9 cellular contexts compared by ENCODE assay signal in the genomic region with DNA sequence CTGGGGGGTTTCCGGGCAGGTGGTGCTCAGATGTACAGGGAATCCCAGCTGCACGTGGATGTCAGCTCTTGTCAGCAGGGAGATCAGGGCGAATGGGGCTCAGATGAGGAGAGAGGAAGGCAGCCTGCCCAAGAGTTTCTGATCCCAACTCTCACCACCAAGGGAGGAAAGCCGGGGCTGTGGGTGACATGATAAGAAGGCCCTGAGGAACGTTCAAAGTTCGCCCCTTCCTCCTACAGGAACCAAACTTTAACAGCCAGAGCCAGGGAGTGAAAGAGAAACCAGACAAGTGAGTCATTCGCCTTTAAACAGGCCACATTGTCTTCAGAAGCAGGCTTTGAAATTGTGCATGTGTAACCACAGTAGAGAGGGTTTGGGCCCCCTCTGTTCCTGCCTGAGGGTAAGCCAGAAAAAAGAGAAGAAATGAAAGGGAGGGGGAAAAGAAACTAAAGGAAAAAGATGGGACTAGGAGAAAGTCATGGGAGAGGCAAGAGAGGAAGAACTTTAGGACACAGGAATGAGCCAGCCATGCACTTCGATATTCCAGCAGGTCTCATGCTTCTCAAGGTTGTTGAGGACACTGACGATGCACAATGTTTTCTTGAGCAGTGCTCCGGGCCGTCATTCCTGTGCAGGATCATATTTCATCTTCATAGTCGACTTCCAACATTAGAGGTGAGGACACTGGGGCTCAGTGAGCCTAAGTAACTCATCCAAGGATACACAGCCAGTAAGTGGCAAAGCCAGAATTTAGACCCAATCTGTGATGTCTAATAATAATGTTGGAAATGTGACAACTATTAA.
DNase-seq lines count a peak whose midpoint lies in the region; ATAC-seq, FAIRE-seq and TF ChIP-seq lines count a peak whose summit lies in the region.
"Had no signal": no experiment of that assay in that cellular context is flagged by ENCODE, and none has a peak within 500 bp of the region (broad histone marks: within the 10 kb centered on the region; RNA-seq: fewer than 3 reads in every experiment).

No MANE protein-coding gene starts in this region.

- no peak overlapping the region for H3K9ac ChIP-seq in kidney (ENCODE audit: low read length in 2 of 2)

- DNase-seq in activated CD4-positive, alpha-beta T cell treated with anti-CD3 and anti-CD28 coated beads, Interleukin-2, amount 10 ng/mL, durations not matched to agents 7 days and 5 days: no peak
- no peak for DNase-seq in activated CD4-positive, alpha-beta T cell treated with anti-CD3 and anti-CD28 coated beads for 4 hours
- DNase-seq in SIG-M5 (lab: John Stamatoyannopoulos, UW): peak; percentile 11
- DNase-seq in kidney epithelial cell (ENCODE audit: low read depth): peak; percentile 50
- DNase-seq in effector memory CD8-positive, alpha-beta T cell: no peak
- no peak for DNase-seq in dorsolateral prefrontal cortex
- DNase-seq in kidney: no peak

- peaks cover 5% of the 10 kb centered on the region for H3K9me3 Mint-ChIP-seq in activated CD4-positive, alpha-beta T cell treated with anti-CD3 and anti-CD28 coated beads, Interleukin-2, amount 10 ng/mL, durations not matched to agents 7 days and 5 days
- H3K9me3 Mint-ChIP-seq in effector memory CD8-positive, alpha-beta T cell: peaks cover 1 to 12% of the 10 kb centered on the region in 2 donors

- POLR2A ChIA-PET in activated CD4-positive, alpha-beta T cell treated with anti-CD3 and anti-CD28 coated beads, Interleukin-2, amount 10 ng/mL, durations not matched to agents 7 days and 5 days (lab: Charles Lee): no interaction called here

- peaks cover 13% of the 10 kb centered on the region for H3K4me1 Mint-ChIP-seq in activated CD4-positive, alpha-beta T cell treated with anti-CD3 and anti-CD28 coated beads, Interleukin-2, amount 10 ng/mL, durations not matched to agents 7 days and 5 days
- no peaks in the 10 kb centered on the region for H3K4me1 Mint-ChIP-seq in effector memory CD8-positive, alpha-beta T cell (ENCODE audit: low read depth in 2 of 2)
- H3K4me1 Mint-ChIP-seq: activated naive CD4-positive, alpha-beta T cell treated with anti-CD3 and anti-CD28 coated beads, Interleukin-2, amount 50 U/mL, for 24 hours had no signal

- TF ChIP-seq CTCF in kidney epithelial cell (IDR thresholded peaks at IDR 0.05; ENCODE audit: insufficient read depth, low read length, poor library complexity, severe bottlenecking): no peak
- no peak for TF ChIP-seq CTCF in dorsolateral prefrontal cortex (IDR thresholded peaks at IDR 0.05 in 54 of 56, conservative IDR thresholded peaks at IDR 0.05 in 2 of 56; ENCODE audit: low read depth in 1 of 56, partially characterized antibody in 56 of 56)
- TF ChIP-seq CTCF in kidney (IDR thresholded peaks at IDR 0.05; ENCODE audit: borderline replicate concordance, extremely low read depth, insufficient read depth): no peak

- peak overlapping the region; percentile 60 for H3K27ac Mint-ChIP-seq in activated CD4-positive, alpha-beta T cell treated with anti-CD3 and anti-CD28 coated beads, Interleukin-2, amount 10 ng/mL, durations not matched to agents 7 days and 5 days
- no peak overlapping the region for H3K27ac Mint-ChIP-seq in effector memory CD8-positive, alpha-beta T cell
- H3K27ac Mint-ChIP-seq: activated naive CD4-positive, alpha-beta T cell treated with anti-CD3 and anti-CD28 coated beads, Interleukin-2, amount 50 U/mL, for 24 hours had no signal

- no peaks in the 10 kb centered on the region for H3K4me1 ChIP-seq in kidney (ENCODE audit: control insufficient read depth in 1 of 2, insufficient read depth in 1 of 2, low read depth in 1 of 2, low read length in 2 of 2)

- no peaks in the 10 kb centered on the region for H3K9me3 ChIP-seq in kidney (ENCODE audit: control insufficient read depth in 1 of 2, low read length in 2 of 2)

- H3K27ac ChIP-seq in dorsolateral prefrontal cortex (no peak overlapping the region), kidney (ENCODE audit: low read depth in 2 of 2, low read length in 2 of 2) (no peak overlapping the region)

- CTCF ChIA-PET in activated CD4-positive, alpha-beta T cell treated with anti-CD3 and anti-CD28 coated beads, Interleukin-2, amount 10 ng/mL, durations not matched to agents 7 days and 5 days (lab: Charles Lee): no interaction called here

- H3K27me3 Mint-ChIP-seq in activated CD4-positive, alpha-beta T cell treated with anti-CD3 and anti-CD28 coated beads, Interleukin-2, amount 10 ng/mL, durations not matched to agents 7 days and 5 days: no peaks in the 10 kb centered on the region
- H3K27me3 Mint-ChIP-seq in effector memory CD8-positive, alpha-beta T cell: no peaks in the 10 kb centered on the region
- H3K27me3 Mint-ChIP-seq: activated naive CD4-positive, alpha-beta T cell treated with anti-CD3 and anti-CD28 coated beads, Interleukin-2, amount 50 U/mL, for 24 hours had no signal

- H3K27me3 ChIP-seq in kidney epithelial cell (ENCODE audit: control insufficient read depth, insufficient read depth, low read length): no peaks in the 10 kb centered on the region
- peaks cover 0 to 13% (median 0%) of the 10 kb centered on the region in 45 donors for H3K27me3 ChIP-seq in dorsolateral prefrontal cortex

- H3K36me3 ChIP-seq in kidney epithelial cell (ENCODE audit: control insufficient read depth, insufficient read depth, low read length): no peaks in the 10 kb centered on the region
- no peaks in the 10 kb centered on the region for H3K36me3 ChIP-seq in kidney (ENCODE audit: control insufficient read depth in 1 of 2, insufficient read depth in 2 of 2, low read length in 2 of 2)

- H3K4me3 ChIP-seq in kidney epithelial cell (ENCODE audit: low read depth, low read length) (no peak overlapping the region), dorsolateral prefrontal cortex (no peak overlapping the region), kidney (ENCODE audit: low read length in 2 of 2) (no peak overlapping the region)

- intact Hi-C loops in dorsolateral prefrontal cortex (cut with DNase I) (no loop called here), kidney (cut with DNase I) (no loop called here)

- no peak overlapping the region for H3K4me3 Mint-ChIP-seq in activated CD4-positive, alpha-beta T cell treated with anti-CD3 and anti-CD28 coated beads, Interleukin-2, amount 10 ng/mL, durations not matched to agents 7 days and 5 days
- H3K4me3 Mint-ChIP-seq in effector memory CD8-positive, alpha-beta T cell: no peak overlapping the region
- H3K4me3 Mint-ChIP-seq: activated naive CD4-positive, alpha-beta T cell treated with anti-CD3 and anti-CD28 coated beads, Interleukin-2, amount 50 U/mL, for 24 hours had no signal

- H3K36me3 Mint-ChIP-seq in activated CD4-positive, alpha-beta T cell treated with anti-CD3 and anti-CD28 coated beads, Interleukin-2, amount 10 ng/mL, durations not matched to agents 7 days and 5 days (ENCODE audit: low read depth): no peaks in the 10 kb centered on the region
- H3K36me3 Mint-ChIP-seq in effector memory CD8-positive, alpha-beta T cell (ENCODE audit: insufficient read depth): no peaks in the 10 kb centered on the region
- H3K36me3 Mint-ChIP-seq: activated naive CD4-positive, alpha-beta T cell treated with anti-CD3 and anti-CD28 coated beads, Interleukin-2, amount 50 U/mL, for 24 hours had no signal

- no peak for FAIRE-seq in kidney (lab: Jason Lieb, UNC)

- peak; percentile 87 for ATAC-seq in HG02981 (IDR thresholded peaks at IDR 0.05; ENCODE audit: unreplicated experiment)
- no peak for ATAC-seq in effector memory CD8-positive, alpha-beta T cell (replicated peaks)

Comparison
In these comparisons a context has a peak if more than half of its experiments do, and no peak if none do; other contexts are left out.
1. DNase-seq: peak in SIG-M5 (single experiment) and kidney epithelial cell (single experiment); none in activated CD4-positive, alpha-beta T cell treated with anti-CD3 and anti-CD28 coated beads, Interleukin-2, amount 10 ng/mL, durations not matched to agents 7 days and 5 days (single experiment), activated CD4-positive, alpha-beta T cell treated with anti-CD3 and anti-CD28 coated beads for 4 hours (0 of 2), effector memory CD8-positive, alpha-beta T cell (0 of 3), dorsolateral prefrontal cortex (0 of 10) and kidney (single experiment).